Comparison of ENCODE assay signal across 8 cellular contexts in the genomic region with DNA sequence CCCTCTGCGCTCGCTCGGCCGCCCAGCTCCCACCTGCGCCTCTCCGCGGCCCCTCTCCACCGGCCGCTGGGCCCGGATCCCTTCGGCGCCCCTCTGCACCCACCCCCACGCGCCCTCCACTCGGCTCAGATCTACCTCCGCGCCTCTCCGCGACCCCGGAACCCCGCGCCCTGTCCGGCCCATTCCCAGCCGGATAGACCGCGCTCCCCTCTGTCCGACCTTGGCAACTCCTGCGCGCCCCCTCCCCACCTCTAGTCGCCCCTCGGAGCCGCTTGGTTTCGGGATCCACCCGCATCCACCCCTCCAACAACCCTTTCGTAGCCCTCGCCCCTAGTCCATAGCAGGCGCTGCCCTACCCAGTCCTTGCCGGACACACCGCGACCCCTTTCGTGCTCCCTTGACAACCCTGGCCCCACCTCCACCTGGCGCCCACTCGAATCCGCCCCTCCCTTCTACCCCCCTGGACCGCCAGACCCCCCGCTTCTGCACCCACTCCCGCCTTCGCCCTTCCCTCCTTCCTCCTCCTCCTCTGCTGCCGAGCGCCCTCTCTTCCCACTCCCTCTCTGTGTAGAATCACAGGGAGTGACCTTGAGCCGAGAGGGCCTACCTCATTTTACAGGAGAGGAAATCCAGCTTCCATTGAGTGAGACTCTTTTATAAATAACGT. TPM values are rescaled to one million over a fixed set of nuclear protein-coding genes. Genes with fewer than 3 reads are reported as not detected.
A peak's percentile ranks its signal among the peaks of the same experiment; 100 is the strongest.
DNase-seq lines count a peak whose midpoint lies in the region; ATAC-seq and TF ChIP-seq lines count a peak whose summit lies in the region.

No MANE protein-coding gene starts in this region.

- H3K27me3 ChIP-seq in WERI-Rb-1 (ENCODE audit: insufficient read depth, low read depth, severe bottlenecking) (no peaks in the 10 kb centered on the region), esophagus (ENCODE audit: control insufficient read depth in 1 of 2, insufficient read depth in 2 of 2, low read length in 2 of 2) (no peaks in the 10 kb centered on the region), mucosa of rectum (ENCODE audit: control insufficient read depth in 2 of 2, insufficient read depth in 2 of 2, low read length in 2 of 2) (no peaks in the 10 kb centered on the region)

- 1% methylated on average over 46 to 52 of the region's 52 CpGs for WGBS in esophagus, 2 donors
- 1% methylated on average over 52 of the region's 52 CpGs for WGBS in urinary bladder

- peak overlapping the region; percentile 81 to 99 for H3K9ac ChIP-seq in mucosa of rectum (ENCODE audit: low read depth in 1 of 2, low read length in 2 of 2)

- H3K9me3 ChIP-seq in WERI-Rb-1 (ENCODE audit: severe bottlenecking) = no peaks in the 10 kb centered on the region
- no peaks in the 10 kb centered on the region for H3K9me3 ChIP-seq in esophagus (ENCODE audit: control insufficient read depth in 2 of 2, insufficient read depth in 1 of 2, low read depth in 1 of 2, low read length in 1 of 2)
- H3K9me3 ChIP-seq in mucosa of rectum (ENCODE audit: control insufficient read depth in 2 of 2, low read length in 2 of 2) = no peaks in the 10 kb centered on the region

- peak; percentile 4 for ATAC-seq in HG03460 (IDR thresholded peaks at IDR 0.05; ENCODE audit: unreplicated experiment)

- DNase-seq in NCI-H2227 (lab: John Stamatoyannopoulos, UW; ENCODE audit: unreplicated experiment) (peak; percentile 20), NCI-H2227 treated with DMSO at 0.1 percent for 48 hours (lab: John Stamatoyannopoulos, UW) (no peak), WERI-Rb-1 (no peak), NOMO-1 (lab: John Stamatoyannopoulos, UW; ENCODE audit: unreplicated experiment in 2 of 2) (no peak)

- peaks cover 6% of the 10 kb centered on the region; the same call in 1 of the 2 replicates for H3K36me3 ChIP-seq in WERI-Rb-1
- no peaks in the 10 kb centered on the region for H3K36me3 ChIP-seq in esophagus (ENCODE audit: control insufficient read depth in 2 of 2, insufficient read depth in 2 of 2, low read length in 1 of 2)
- H3K36me3 ChIP-seq in mucosa of rectum (ENCODE audit: control insufficient read depth in 2 of 2, insufficient read depth in 2 of 2, low read length in 2 of 2) = no peaks in the 10 kb centered on the region
- no peaks in the 10 kb centered on the region for H3K36me3 ChIP-seq in urinary bladder (ENCODE audit: insufficient read depth)

- H3K4me3 ChIP-seq in WERI-Rb-1 (ENCODE audit: low read depth, low read length) (peak overlapping the region; percentile 50), esophagus (ENCODE audit: low read depth in 1 of 2, low read length in 2 of 2) (peak overlapping the region; percentile 92 to 93), mucosa of rectum (ENCODE audit: low read length in 2 of 2) (peak overlapping the region; percentile 87 to 93), urinary bladder (ENCODE audit: low read depth, low read length) (peak overlapping the region; percentile 70)

- H3K4me1 ChIP-seq in esophagus (ENCODE audit: control insufficient read depth in 2 of 2, insufficient read depth in 2 of 2, low read length in 1 of 2) (peaks cover 0 to 7% of the 10 kb centered on the region in 2 donors), mucosa of rectum (ENCODE audit: control insufficient read depth in 2 of 2, insufficient read depth in 2 of 2, low read length in 2 of 2) (peaks cover 6 to 13% of the 10 kb centered on the region in 2 donors), urinary bladder (ENCODE audit: insufficient read depth) (peaks cover 6% of the 10 kb centered on the region)

- TF ChIP-seq CTCF in WERI-Rb-1 (IDR thresholded peaks at IDR 0.05; ENCODE audit: low read depth, low read length) = no peak

- peak overlapping the region; percentile 62 for H3K27ac ChIP-seq in WERI-Rb-1
- H3K27ac ChIP-seq in esophagus (ENCODE audit: low read depth in 2 of 2, low read length in 1 of 2) = peak overlapping the region; percentile 97 to 99
- H3K27ac ChIP-seq in mucosa of rectum (ENCODE audit: low read depth in 2 of 2, low read length in 2 of 2) = peak overlapping the region; percentile 97 to 99
- H3K27ac ChIP-seq in urinary bladder (ENCODE audit: low read depth) = peak overlapping the region; percentile 96

RNA-seq across cellular contexts. Expression of a gene that starts 0.5 kb away (rescaled TPM):
- 10 to 100 TPM; 36.0 to 39.0 TPM for polyA plus RNA-seq in esophagus
- 69.6 TPM for total RNA-seq in urinary bladder
- 56.3 TPM for polyA plus RNA-seq in urinary bladder

RNA-seq across cellular contexts. Expression of a gene that starts 51.2 kb away (rescaled TPM):
- 10 to 100 TPM in 1 of 2 donors, 1 to 10 TPM in 1; 8.5 to 10.8 TPM for polyA plus RNA-seq in esophagus
- total RNA-seq in urinary bladder = 18.8 TPM
- 18.0 TPM for polyA plus RNA-seq in urinary bladder
